In genomic region chr13:87497426-87497825, GRCh38 we compare ENCODE assay signal across 17 cellular contexts.
DNase-seq lines count a peak whose midpoint lies in the region; FAIRE-seq and TF ChIP-seq lines count a peak whose summit lies in the region.
"Had no signal": no experiment of that assay in that cellular context is flagged by ENCODE, and none has a peak within 500 bp of the region (broad histone marks: within the 10 kb centered on the region; RNA-seq: fewer than 3 reads in every experiment).

No MANE protein-coding gene starts in this region.

- H3K27ac Mint-ChIP-seq in activated CD4-positive, alpha-beta memory T cell treated with anti-CD3 and anti-CD28 coated beads for 36 hours, result no peak overlapping the region
- H3K27ac Mint-ChIP-seq: CD14-positive monocyte; CD4-positive, alpha-beta memory T cell; H9; IgD-negative memory B cell had no signal

- POLR2A ChIA-PET in activated CD4-positive, alpha-beta memory T cell treated with anti-CD3 and anti-CD28 coated beads for 36 hours (lab: Charles Lee), result no interaction called here

- peaks cover 14% of the 10 kb centered on the region for H3K9me3 Mint-ChIP-seq in activated CD4-positive, alpha-beta memory T cell treated with anti-CD3 and anti-CD28 coated beads for 36 hours
- H3K9me3 Mint-ChIP-seq: H9 had no signal

- H3K27me3 Mint-ChIP-seq in activated CD4-positive, alpha-beta memory T cell treated with anti-CD3 and anti-CD28 coated beads for 36 hours, result no peaks in the 10 kb centered on the region
- H3K27me3 Mint-ChIP-seq: CD4-positive, alpha-beta memory T cell; IgD-negative memory B cell had no signal

- no peak for DNase-seq in RCC 7860 (ENCODE audit: low spot score)
- peak; percentile 47 for DNase-seq in epithelial cell of proximal tubule (ENCODE audit: low read depth)
- DNase-seq in middle frontal gyrus (ENCODE audit: extremely low spot score, low spot score), result peak; percentile 22
- peak; percentile 66 for DNase-seq in superior temporal gyrus (ENCODE audit: extremely low spot score)
- DNase-seq in kidney glomerular epithelial cell (lab: John Stamatoyannopoulos, UW), result no peak
- DNase-seq in AML-193 (lab: John Stamatoyannopoulos, UW), result no peak
- DNase-seq in activated CD4-positive, alpha-beta memory T cell treated with anti-CD3 and anti-CD28 coated beads for 36 hours, result no peak
- DNase-seq: CD4-positive, alpha-beta memory T cell; DMS153; DMS79; GF-D8; H9 had no signal

- no peak overlapping the region for H3K4me3 Mint-ChIP-seq in activated CD4-positive, alpha-beta memory T cell treated with anti-CD3 and anti-CD28 coated beads for 36 hours
- H3K4me3 Mint-ChIP-seq: CD14-positive monocyte; CD4-positive, alpha-beta memory T cell; H9; IgD-negative memory B cell had no signal

- intact Hi-C loops in activated CD4-positive, alpha-beta memory T cell treated with anti-CD3 and anti-CD28 coated beads for 36 hours (cut with micrococcal nuclease), result no loop called here

- no peak overlapping the region for H3K4me3 ChIP-seq in epithelial cell of proximal tubule (ENCODE audit: low read depth, low read length)
- H3K4me3 ChIP-seq: BLaER1 had no signal

- H3K36me3 Mint-ChIP-seq in activated CD4-positive, alpha-beta memory T cell treated with anti-CD3 and anti-CD28 coated beads for 36 hours, result no peaks in the 10 kb centered on the region
- H3K36me3 Mint-ChIP-seq: CD14-positive monocyte; CD4-positive, alpha-beta memory T cell; IgD-negative memory B cell had no signal

- no peak for TF ChIP-seq CTCF in epithelial cell of proximal tubule (conservative IDR thresholded peaks at IDR 0.05; ENCODE audit: low read depth, low read length)

- CTCF ChIA-PET in activated CD4-positive, alpha-beta memory T cell treated with anti-CD3 and anti-CD28 coated beads for 36 hours (lab: Charles Lee), result no interaction called here

- FAIRE-seq in RCC 7860 (lab: Jason Lieb, UNC), result peak; percentile 8
- FAIRE-seq: H1, HepG2 had no signal

- no peaks in the 10 kb centered on the region for H3K4me1 Mint-ChIP-seq in activated CD4-positive, alpha-beta memory T cell treated with anti-CD3 and anti-CD28 coated beads for 36 hours (ENCODE audit: low read depth)
- H3K4me1 Mint-ChIP-seq: CD14-positive monocyte; CD4-positive, alpha-beta memory T cell; H9; IgD-negative memory B cell had no signal

Comparison
In these comparisons a context has a peak if more than half of its experiments do, and no peak if none do; other contexts are left out.
1. DNase-seq: peak in epithelial cell of proximal tubule (single experiment), middle frontal gyrus (single experiment) and superior temporal gyrus (single experiment); none in RCC 7860 (single experiment), kidney glomerular epithelial cell (single experiment), AML-193 (0 of 2) and activated CD4-positive, alpha-beta memory T cell treated with anti-CD3 and anti-CD28 coated beads for 36 hours (single experiment).